In the genomic region with DNA sequence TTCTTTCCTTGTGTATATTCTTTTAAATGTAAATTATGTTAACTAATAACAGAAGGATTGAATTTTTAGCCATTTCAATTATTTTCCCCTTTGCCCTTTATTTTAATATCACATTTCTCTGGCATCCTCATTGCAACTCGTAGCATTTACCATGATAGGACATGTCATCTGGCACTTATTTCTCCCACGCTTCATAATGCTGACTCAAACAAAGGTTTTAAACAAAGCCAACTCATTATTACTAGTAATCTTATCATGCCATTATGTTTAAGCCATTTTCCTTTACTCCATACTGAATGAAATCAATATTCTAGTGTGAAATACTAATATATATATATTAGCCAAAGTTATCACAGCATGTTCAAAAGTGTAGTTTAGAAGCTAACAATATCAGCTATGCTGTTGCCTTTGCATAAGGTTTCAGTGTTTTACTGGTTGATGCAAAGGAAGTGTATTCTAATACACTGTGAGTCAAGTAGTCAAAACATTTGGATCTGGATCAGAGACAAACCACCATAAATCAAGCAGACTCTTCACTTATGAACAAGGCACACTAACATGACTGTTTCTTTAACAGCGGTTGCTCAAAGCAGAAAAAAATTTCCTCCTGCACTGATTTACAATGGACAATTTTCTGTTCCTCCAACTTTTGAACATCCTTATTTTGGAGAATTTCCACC, we compare ENCODE assay signal across 11 cellular contexts.
DNase-seq lines count a peak whose midpoint lies in the region; ATAC-seq and TF ChIP-seq lines count a peak whose summit lies in the region.
"Had no signal": no experiment of that assay in that cellular context is flagged by ENCODE, and none has a peak within 500 bp of the region (broad histone marks: within the 10 kb centered on the region; RNA-seq: fewer than 3 reads in every experiment).

No MANE protein-coding gene starts in this region.

- H3K27me3 ChIP-seq in foreskin keratinocyte (no peaks in the 10 kb centered on the region), smooth muscle cell (ENCODE audit: low read depth) (no peaks in the 10 kb centered on the region)

- peak; percentile 33 for DNase-seq in HFF-Myc (ENCODE audit: extremely low read depth, low read depth)
- DNase-seq in astrocyte of the cerebellum (ENCODE audit: low read depth), result peak; percentile 63
- peak; percentile 84 to 94 for DNase-seq in foreskin keratinocyte
- DNase-seq in smooth muscle cell (lab: John Stamatoyannopoulos, UW; ENCODE audit: unreplicated experiment), result no peak
- no peak for DNase-seq in occipital lobe (lab: John Stamatoyannopoulos, UW)
- no peak for DNase-seq in hypothalamus (lab: John Stamatoyannopoulos, UW)
- DNase-seq: COR-L47; effector CD4-positive, alpha-beta T cell; midbrain had no signal

- ATAC-seq in foreskin keratinocyte (peak; percentile 91), GM21447 (IDR thresholded peaks at IDR 0.05; ENCODE audit: unreplicated experiment) (no peak), GM19455 (IDR thresholded peaks at IDR 0.05; ENCODE audit: unreplicated experiment) (no peak)

- peak overlapping the region; percentile 44 for H3K4me2 ChIP-seq in smooth muscle cell

- no peak overlapping the region for H3K9ac ChIP-seq in smooth muscle cell (ENCODE audit: low read depth)

- H2AFZ ChIP-seq in smooth muscle cell (ENCODE audit: low read depth), result no peak overlapping the region

- no peaks in the 10 kb centered on the region for H4K20me1 ChIP-seq in smooth muscle cell (ENCODE audit: low read depth)

- H3K36me3 ChIP-seq in smooth muscle cell (ENCODE audit: low read depth), result no peaks in the 10 kb centered on the region

- no peak overlapping the region for H3K4me3 ChIP-seq in HFF-Myc (replicated peaks; ENCODE audit: low read depth, low read length)
- H3K4me3 ChIP-seq in astrocyte of the cerebellum (ENCODE audit: low read depth, low read length), result no peak overlapping the region
- H3K4me3 ChIP-seq in smooth muscle cell, result no peak overlapping the region

- in situ Hi-C loops in astrocyte of the cerebellum (cut with HindIII; ENCODE audit: low sequenced_read_pairs), result no loop called here

- H3K4me1 ChIP-seq in foreskin keratinocyte, result peaks cover 46% of the 10 kb centered on the region
- H3K4me1 ChIP-seq in smooth muscle cell (ENCODE audit: low read depth), result peaks cover 7% of the 10 kb centered on the region

- no peaks in the 10 kb centered on the region for H3F3A ChIP-seq in smooth muscle cell (ENCODE audit: low read depth)

- no peak for TF ChIP-seq CTCF in HFF-Myc (IDR thresholded peaks at IDR 0.05; ENCODE audit: low read depth, low read length, missing control alignments)
- TF ChIP-seq CTCF in astrocyte of the cerebellum (IDR thresholded peaks at IDR 0.05; ENCODE audit: low read depth, low read length, missing control alignments), result no peak
- TF ChIP-seq CTCF in foreskin keratinocyte (conservative IDR thresholded peaks at IDR 0.05), result no peak
- no peak for TF ChIP-seq CTCF in smooth muscle cell (IDR thresholded peaks at IDR 0.05; ENCODE audit: borderline replicate concordance, insufficient read depth, poor library complexity, severe bottlenecking)

- WGBS in smooth muscle cell (ENCODE audit: low lambda C conversion rate), result 47% methylated on average over 3 of the region's 3 CpGs

- no peaks in the 10 kb centered on the region for H3K9me3 ChIP-seq in smooth muscle cell (replicated peaks; ENCODE audit: low read depth)

- H3K79me2 ChIP-seq in smooth muscle cell (ENCODE audit: low read depth), result no peaks in the 10 kb centered on the region

- H3K27ac ChIP-seq in foreskin keratinocyte (peak overlapping the region; percentile 55), smooth muscle cell (ENCODE audit: low read depth) (peak overlapping the region; percentile 2)

Comparison
In these comparisons a context has a peak if more than half of its experiments do, and no peak if none do; other contexts are left out.
1. DNase-seq: peak in HFF-Myc (single experiment), astrocyte of the cerebellum (single experiment) and foreskin keratinocyte (2 of 2); none in smooth muscle cell (single experiment), occipital lobe (single experiment) and hypothalamus (0 of 51).